ENCODE assay signal across 15 cellular contexts in genomic region chr15:99590913-99591646, GRCh38. TPM values are rescaled to one million over a fixed set of nuclear protein-coding genes. Genes with fewer than 3 reads are reported as not detected.
DNase-seq lines count a peak whose midpoint lies in the region; ATAC-seq and TF ChIP-seq lines count a peak whose summit lies in the region.
"Had no signal": no experiment of that assay in that cellular context is flagged by ENCODE, and none has a peak within 500 bp of the region (broad histone marks: within the 10 kb centered on the region; RNA-seq: fewer than 3 reads in every experiment).

No MANE protein-coding gene starts in this region.

- intact Hi-C loops in activated CD8-positive, alpha-beta T cell treated with anti-CD3 and anti-CD28 coated beads for 36 hours (cut with micrococcal nuclease), result no loop called here

- peak; percentile 47 for ATAC-seq in activated CD8-positive, alpha-beta T cell treated with anti-CD3 and anti-CD28 coated beads for 36 hours
- ATAC-seq in activated CD8-positive, alpha-beta T cell treated with anti-CD3 and anti-CD28 coated beads, Interleukin-2, amount 10 ng/mL, durations not matched to agents 7 days and 5 days, result no peak
- ATAC-seq in GM21447 (IDR thresholded peaks at IDR 0.05; ENCODE audit: unreplicated experiment) (peak; percentile 76), HG03432 (IDR thresholded peaks at IDR 0.05; ENCODE audit: unreplicated experiment) (peak; percentile 77), naive B cell (ENCODE audit: low read depth in 2 of 2) (no peak), HG03460 (IDR thresholded peaks at IDR 0.05; ENCODE audit: unreplicated experiment) (no peak)

- no peak overlapping the region for H3K4me3 Mint-ChIP-seq in activated CD8-positive, alpha-beta T cell treated with anti-CD3 and anti-CD28 coated beads for 36 hours
- H3K4me3 Mint-ChIP-seq in activated CD8-positive, alpha-beta T cell treated with anti-CD3 and anti-CD28 coated beads, Interleukin-2, amount 10 ng/mL, durations not matched to agents 7 days and 5 days, result no peak overlapping the region
- peak overlapping the region in 2 of 8 donors; percentile 20 to 51 for H3K4me3 Mint-ChIP-seq in naive B cell

- POLR2A ChIA-PET in activated CD8-positive, alpha-beta T cell treated with anti-CD3 and anti-CD28 coated beads for 36 hours (lab: Charles Lee), result no interaction called here
- POLR2A ChIA-PET in activated CD8-positive, alpha-beta T cell treated with anti-CD3 and anti-CD28 coated beads, Interleukin-2, amount 10 ng/mL, durations not matched to agents 7 days and 5 days (lab: Charles Lee), result no interaction called here

- H3K9me3 Mint-ChIP-seq in activated CD8-positive, alpha-beta T cell treated with anti-CD3 and anti-CD28 coated beads for 36 hours, result peaks cover 13% of the 10 kb centered on the region
- peaks cover 18% of the 10 kb centered on the region for H3K9me3 Mint-ChIP-seq in activated CD8-positive, alpha-beta T cell treated with anti-CD3 and anti-CD28 coated beads, Interleukin-2, amount 10 ng/mL, durations not matched to agents 7 days and 5 days (ENCODE audit: insufficient read depth)
- peaks cover 4 to 17% (median 9%) of the 10 kb centered on the region in 7 donors for H3K9me3 Mint-ChIP-seq in naive B cell

- H3K27ac Mint-ChIP-seq in activated CD8-positive, alpha-beta T cell treated with anti-CD3 and anti-CD28 coated beads for 36 hours, result peak overlapping the region; percentile 45
- H3K27ac Mint-ChIP-seq in activated CD8-positive, alpha-beta T cell treated with anti-CD3 and anti-CD28 coated beads, Interleukin-2, amount 10 ng/mL, durations not matched to agents 7 days and 5 days, result no peak overlapping the region
- peak overlapping the region in 5 of 6 donors; percentile 4 to 95 (median 33) for H3K27ac Mint-ChIP-seq in naive B cell

- no peaks in the 10 kb centered on the region for H3K27me3 Mint-ChIP-seq in activated CD8-positive, alpha-beta T cell treated with anti-CD3 and anti-CD28 coated beads for 36 hours
- no peaks in the 10 kb centered on the region for H3K27me3 Mint-ChIP-seq in activated CD8-positive, alpha-beta T cell treated with anti-CD3 and anti-CD28 coated beads, Interleukin-2, amount 10 ng/mL, durations not matched to agents 7 days and 5 days (ENCODE audit: low read depth)
- H3K27me3 Mint-ChIP-seq in naive B cell, result no peaks in the 10 kb centered on the region

- peaks cover 27% of the 10 kb centered on the region for H3K36me3 Mint-ChIP-seq in activated CD8-positive, alpha-beta T cell treated with anti-CD3 and anti-CD28 coated beads for 36 hours (ENCODE audit: low read depth)
- peaks cover 29% of the 10 kb centered on the region for H3K36me3 Mint-ChIP-seq in activated CD8-positive, alpha-beta T cell treated with anti-CD3 and anti-CD28 coated beads, Interleukin-2, amount 10 ng/mL, durations not matched to agents 7 days and 5 days (ENCODE audit: low read depth)
- peaks cover 0 to 7% of the 10 kb centered on the region in 2 donors for H3K36me3 Mint-ChIP-seq in naive B cell

- peaks cover 40% of the 10 kb centered on the region for H3K4me1 Mint-ChIP-seq in activated CD8-positive, alpha-beta T cell treated with anti-CD3 and anti-CD28 coated beads for 36 hours (ENCODE audit: low read depth)
- H3K4me1 Mint-ChIP-seq in activated CD8-positive, alpha-beta T cell treated with anti-CD3 and anti-CD28 coated beads, Interleukin-2, amount 10 ng/mL, durations not matched to agents 7 days and 5 days (ENCODE audit: low read depth), result peaks cover 15% of the 10 kb centered on the region
- peaks cover 57 to 73% (median 69%) of the 10 kb centered on the region in 3 donors for H3K4me1 Mint-ChIP-seq in naive B cell

- DNase-seq in activated CD8-positive, alpha-beta T cell treated with anti-CD3 and anti-CD28 coated beads for 36 hours, result no peak
- DNase-seq in activated CD8-positive, alpha-beta T cell treated with anti-CD3 and anti-CD28 coated beads, Interleukin-2, amount 10 ng/mL, durations not matched to agents 7 days and 5 days, result no peak
- no peak for DNase-seq in naive B cell
- no peak for DNase-seq in NCI-H1436 (lab: John Stamatoyannopoulos, UW)
- DNase-seq in NCI-H1694 (lab: John Stamatoyannopoulos, UW), result no peak
- DNase-seq: activated CD4-positive, CD25-positive, alpha-beta regulatory T cell treated with anti-CD3 and anti-CD28 coated beads, Interleukin-2, amount 50 U/mL, for 72 hours; foreskin melanocyte; GF-D8; NCI-H1105; spleen; SW 1271; transverse colon had no signal

- TF ChIP-seq CTCF in activated CD8-positive, alpha-beta T cell treated with anti-CD3 and anti-CD28 coated beads for 36 hours (IDR thresholded peaks at IDR 0.05), result no peak

- CTCF ChIA-PET in activated CD8-positive, alpha-beta T cell treated with anti-CD3 and anti-CD28 coated beads for 36 hours (lab: Charles Lee), result interaction anchor here (1.1 to 1.3 kb wide), 2 partner anchors 9 to 113 kb away, joined by 3 read pairs; no protein-coding TSS in a partner anchor
- CTCF ChIA-PET in activated CD8-positive, alpha-beta T cell treated with anti-CD3 and anti-CD28 coated beads, Interleukin-2, amount 10 ng/mL, durations not matched to agents 7 days and 5 days (lab: Charles Lee), result interaction anchor here (2.0 kb wide), 1 partner anchor 113 kb away, joined by 5 read pairs; no protein-coding TSS in a partner anchor

RNA-seq across cellular contexts. Expression of gene MEF2A, which starts 25.3 kb away (rescaled TPM):
- total RNA-seq in activated CD8-positive, alpha-beta T cell treated with anti-CD3 and anti-CD28 coated beads for 36 hours, result 10 to 100 TPM; 16.4 to 17.6 TPM
- 10 to 100 TPM; 26.7 to 27.0 TPM for total RNA-seq in activated CD8-positive, alpha-beta T cell treated with anti-CD3 and anti-CD28 coated beads, Interleukin-2, amount 10 ng/mL, durations not matched to agents 7 days and 5 days
- 10 to 100 TPM; 27.1 to 56.6 (median 40.9) TPM for polyA plus RNA-seq in naive B cell (ENCODE audit: low read depth in 6 of 6)

Comparison
In these comparisons a context has a peak if more than half of its experiments do, and no peak if none do; other contexts are left out.
1. ATAC-seq: peak in activated CD8-positive, alpha-beta T cell treated with anti-CD3 and anti-CD28 coated beads for 36 hours (single experiment), GM21447 (single experiment) and HG03432 (single experiment); none in activated CD8-positive, alpha-beta T cell treated with anti-CD3 and anti-CD28 coated beads, Interleukin-2, amount 10 ng/mL, durations not matched to agents 7 days and 5 days (single experiment), naive B cell (0 of 2) and HG03460 (single experiment).